Comparison of ENCODE assay signal across 11 cellular contexts in genomic region chr1:35560256-35561225, GRCh38. TPM values are rescaled to one million over a fixed set of nuclear protein-coding genes. Genes with fewer than 3 reads are reported as not detected.
DNase-seq lines count a peak whose midpoint lies in the region; ATAC-seq, FAIRE-seq and TF ChIP-seq lines count a peak whose summit lies in the region.
"Had no signal": no experiment of that assay in that cellular context is flagged by ENCODE, and none has a peak within 500 bp of the region (broad histone marks: within the 10 kb centered on the region; RNA-seq: fewer than 3 reads in every experiment).

No MANE protein-coding gene starts in this region.

- DNase-seq in GM03348 (ENCODE audit: low spot score) (peak; percentile 4), WTC11 (ENCODE audit: low spot score) (no peak), heart right ventricle (peak; percentile 68 to 77), prostate gland (ENCODE audit: low spot score) (peak; percentile 83), kidney glomerular epithelial cell (lab: John Stamatoyannopoulos, UW) (no peak), GM12891 (ENCODE audit: insufficient read length, low spot score) (no peak)
- no peak for DNase-seq in activated CD4-positive, alpha-beta T cell treated with anti-CD3 and anti-CD28 coated beads, Interleukin-2, amount 10 ng/mL, durations not matched to agents 24 days and 14 days
- DNase-seq: DMS79, endodermal cell had no signal

- no peak for ATAC-seq in WTC11
- ATAC-seq in heart right ventricle, result peak in 7 of 8 donors; percentile 4 to 44 (median 15)
- ATAC-seq in GM19328 (IDR thresholded peaks at IDR 0.05; ENCODE audit: unreplicated experiment), result no peak

- no peak for FAIRE-seq in GM12891 (lab: Jason Lieb, UNC)

- no peaks in the 10 kb centered on the region for H3K9me3 ChIP-seq in heart right ventricle
- H3K9me3 ChIP-seq in prostate gland, result no peaks in the 10 kb centered on the region

- H3K36me3 Mint-ChIP-seq in WTC11, result peaks cover 26% of the 10 kb centered on the region
- peaks cover 23% of the 10 kb centered on the region for H3K36me3 Mint-ChIP-seq in activated CD4-positive, alpha-beta T cell treated with anti-CD3 and anti-CD28 coated beads, Interleukin-2, amount 10 ng/mL, durations not matched to agents 24 days and 14 days (ENCODE audit: low read depth)

- no peaks in the 10 kb centered on the region for H3K9me3 Mint-ChIP-seq in WTC11
- no peaks in the 10 kb centered on the region for H3K9me3 Mint-ChIP-seq in activated CD4-positive, alpha-beta T cell treated with anti-CD3 and anti-CD28 coated beads, Interleukin-2, amount 10 ng/mL, durations not matched to agents 24 days and 14 days
- H3K9me3 Mint-ChIP-seq: endodermal cell; T-helper 2 cell treated with Interferon-gamma antibody and Interleukin-4, amounts not matched to agents 5 μg/mL and 100 μg/mL, for 36 hours had no signal

- H3K27me3 ChIP-seq in heart right ventricle, result no peaks in the 10 kb centered on the region
- H3K27me3 ChIP-seq in prostate gland (replicated peaks; ENCODE audit: insufficient read depth), result no peaks in the 10 kb centered on the region

- H3K4me3 ChIP-seq in heart right ventricle, result peak overlapping the region in 1 of 10 donors; percentile 5
- no peak overlapping the region for H3K4me3 ChIP-seq in prostate gland

- intact Hi-C loops in heart right ventricle (cut with DNase I) (loop anchor here in 5 of 10 donors (2.0 to 10.0 kb wide), 6 partner anchors 108 to 368 kb away; partner anchors contain the start of genes C1orf216 (in 2 of the 5) and SFPQ (in 1 of the 5)), prostate gland (cut with DNase I) (no loop called here)
- intact Hi-C loops in activated CD4-positive, alpha-beta T cell treated with anti-CD3 and anti-CD28 coated beads, Interleukin-2, amount 10 ng/mL, durations not matched to agents 24 days and 14 days (cut with micrococcal nuclease), result no loop called here

- WGBS in heart right ventricle, 2 donors, result 52 to 59% methylated on average over 44 of the region's 44 CpGs
- WGBS in prostate gland, result 48% methylated on average over 38 of the region's 44 CpGs

- H3K4me3 Mint-ChIP-seq in WTC11, result no peak overlapping the region
- H3K4me3 Mint-ChIP-seq in activated CD4-positive, alpha-beta T cell treated with anti-CD3 and anti-CD28 coated beads, Interleukin-2, amount 10 ng/mL, durations not matched to agents 24 days and 14 days, result no peak overlapping the region
- H3K4me3 Mint-ChIP-seq: endodermal cell had no signal

- TF ChIP-seq POLR2A in prostate gland (IDR thresholded peaks at IDR 0.05), result no peak
- TF ChIP-seq POLR2A in GM12891 (IDR thresholded peaks at IDR 0.05; ENCODE audit: low read depth, low read length), result no peak

- peaks cover 0 to 45% (median 0%) of the 10 kb centered on the region in 9 donors for H3K36me3 ChIP-seq in heart right ventricle
- no peaks in the 10 kb centered on the region for H3K36me3 ChIP-seq in prostate gland

- peak overlapping the region; percentile 27; the same call in 1 of the 2 replicates for H3K27ac Mint-ChIP-seq in WTC11
- H3K27ac Mint-ChIP-seq in activated CD4-positive, alpha-beta T cell treated with anti-CD3 and anti-CD28 coated beads, Interleukin-2, amount 10 ng/mL, durations not matched to agents 24 days and 14 days, result no peak overlapping the region
- H3K27ac Mint-ChIP-seq: endodermal cell had no signal

- H3K27ac ChIP-seq in heart right ventricle (peak overlapping the region in 7 of 10 donors; percentile 5 to 68 (median 45)), prostate gland (peak overlapping the region in 1 of 2 donors; percentile 25)

- no peaks in the 10 kb centered on the region for H3K27me3 Mint-ChIP-seq in WTC11 (ENCODE audit: low read depth)
- H3K27me3 Mint-ChIP-seq in activated CD4-positive, alpha-beta T cell treated with anti-CD3 and anti-CD28 coated beads, Interleukin-2, amount 10 ng/mL, durations not matched to agents 24 days and 14 days, result no peaks in the 10 kb centered on the region

- CTCF ChIA-PET in WTC11 (lab: Charles Lee), result interaction anchor here (1.2 to 2.0 kb wide), 2 partner anchors 8 to 110 kb away, joined by 4 to 10 read pairs; no protein-coding TSS in a partner anchor

- H3K4me1 Mint-ChIP-seq in WTC11, result peaks cover 18% of the 10 kb centered on the region
- peaks cover 48% of the 10 kb centered on the region for H3K4me1 Mint-ChIP-seq in activated CD4-positive, alpha-beta T cell treated with anti-CD3 and anti-CD28 coated beads, Interleukin-2, amount 10 ng/mL, durations not matched to agents 24 days and 14 days

- TF ChIP-seq CTCF in WTC11 (IDR thresholded peaks at IDR 0.05) (no peak), heart right ventricle (IDR thresholded peaks at IDR 0.05) (no peak), prostate gland (IDR thresholded peaks at IDR 0.05) (no peak)

- POLR2A ChIA-PET in WTC11 (lab: Charles Lee), result no interaction called here

- peaks cover 0 to 58% (median 37%) of the 10 kb centered on the region in 9 donors for H3K4me1 ChIP-seq in heart right ventricle
- H3K4me1 ChIP-seq in prostate gland (replicated peaks), result peaks cover 7% of the 10 kb centered on the region

TF ChIP-seq in WTC11, 78 proteins besides CTCF, POLR2A, EP300 and RAD21 (continues in another document):
- TF ChIP-seq, protein P1, sequence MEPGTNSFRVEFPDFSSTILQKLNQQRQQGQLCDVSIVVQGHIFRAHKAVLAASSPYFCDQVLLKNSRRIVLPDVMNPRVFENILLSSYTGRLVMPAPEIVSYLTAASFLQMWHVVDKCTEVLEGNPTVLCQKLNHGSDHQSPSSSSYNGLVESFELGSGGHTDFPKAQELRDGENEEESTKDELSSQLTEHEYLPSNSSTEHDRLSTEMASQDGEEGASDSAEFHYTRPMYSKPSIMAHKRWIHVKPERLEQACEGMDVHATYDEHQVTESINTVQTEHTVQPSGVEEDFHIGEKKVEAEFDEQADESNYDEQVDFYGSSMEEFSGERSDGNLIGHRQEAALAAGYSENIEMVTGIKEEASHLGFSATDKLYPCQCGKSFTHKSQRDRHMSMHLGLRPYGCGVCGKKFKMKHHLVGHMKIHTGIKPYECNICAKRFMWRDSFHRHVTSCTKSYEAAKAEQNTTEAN (CRISPR knock-in tag; IDR thresholded peaks at IDR 0.05), result no peak

TF ChIP-seq in GM12891, 5 proteins besides CTCF, POLR2A, EP300 and RAD21:
- TF ChIP-seq PAX5 (IDR thresholded peaks at IDR 0.05; ENCODE audit: insufficient read depth, low read length, severe bottlenecking) (no peak), TAF1 (IDR thresholded peaks at IDR 0.05; ENCODE audit: low read depth, low read length) (no peak)

RNA-seq across cellular contexts. Expression of gene NCDN, which starts 2.9 kb away (rescaled TPM):
- total RNA-seq in WTC11 (2021), result 35.6 to 39.2 TPM (median 38.2 TPM) in 3 replicates
- 10 to 100 TPM; 20.3 to 51.7 (median 34.5) TPM for total RNA-seq in heart right ventricle
- 10 to 100 TPM; 15.3 to 15.8 TPM for polyA plus RNA-seq in heart right ventricle
- 10 to 100 TPM; 37.6 to 49.4 TPM for total RNA-seq in prostate gland
- total RNA-seq in activated CD4-positive, alpha-beta T cell treated with anti-CD3 and anti-CD28 coated beads, Interleukin-2, amount 10 ng/mL, durations not matched to agents 24 days and 14 days, result 33.5 and 34.0 TPM in 2 replicates
- 13.2 TPM for polyA plus RNA-seq in GM12891 (2012; ENCODE audit: low read depth, missing spikeins)

RNA-seq across cellular contexts. Expression of gene KIAA0319L, which starts 3.3 kb away (rescaled TPM):
- total RNA-seq in WTC11 (2021) (66.3 to 71.7 TPM (median 70.0 TPM) in 3 replicates), heart right ventricle (10 to 100 TPM; 57.9 to 84.3 (median 78.3) TPM), prostate gland (100 to 1,000 TPM; 109 to 124 TPM)
- polyA plus RNA-seq in heart right ventricle, result 10 to 100 TPM; 26.0 to 28.0 TPM
- total RNA-seq in activated CD4-positive, alpha-beta T cell treated with anti-CD3 and anti-CD28 coated beads, Interleukin-2, amount 10 ng/mL, durations not matched to agents 24 days and 14 days, result 35.2 and 35.3 TPM in 2 replicates
- polyA plus RNA-seq in GM12891 (2012; ENCODE audit: low read depth, missing spikeins), result 18.1 TPM

RNA-seq across cellular contexts. Expression of gene TFAP2E, which starts 12.6 kb away (rescaled TPM):
- 1.5 to 1.7 TPM (median 1.5 TPM) in 3 replicates for total RNA-seq in WTC11 (2021)
- under 1 TPM in 7 of 10 donors, not detected in 3; 0.18 to 0.56 (median 0.40) TPM for total RNA-seq in heart right ventricle
- 1 to 10 TPM in 1 of 2 donors, under 1 TPM in 1; 0.22 to 1.4 TPM for polyA plus RNA-seq in heart right ventricle
- 1 to 10 TPM; 2.0 to 2.2 TPM for total RNA-seq in prostate gland
- 0.38 and 0.49 TPM in 2 replicates for total RNA-seq in activated CD4-positive, alpha-beta T cell treated with anti-CD3 and anti-CD28 coated beads, Interleukin-2, amount 10 ng/mL, durations not matched to agents 24 days and 14 days
- 0.21 TPM for polyA plus RNA-seq in GM12891 (2012; ENCODE audit: low read depth, missing spikeins)

Comparison
In these comparisons a context has a peak if more than half of its experiments do, and no peak if none do; other contexts are left out.
1. DNase-seq: peak in GM03348 (single experiment), heart right ventricle (2 of 2) and prostate gland (single experiment); none in WTC11 (single experiment), kidney glomerular epithelial cell (single experiment), activated CD4-positive, alpha-beta T cell treated with anti-CD3 and anti-CD28 coated beads, Interleukin-2, amount 10 ng/mL, durations not matched to agents 24 days and 14 days (single experiment) and GM12891 (single experiment).
2. ATAC-seq: peak in heart right ventricle (7 of 8); none in WTC11 (single experiment) and GM19328 (single experiment).